24 cellular contexts compared by ENCODE assay signal in the genomic region with DNA sequence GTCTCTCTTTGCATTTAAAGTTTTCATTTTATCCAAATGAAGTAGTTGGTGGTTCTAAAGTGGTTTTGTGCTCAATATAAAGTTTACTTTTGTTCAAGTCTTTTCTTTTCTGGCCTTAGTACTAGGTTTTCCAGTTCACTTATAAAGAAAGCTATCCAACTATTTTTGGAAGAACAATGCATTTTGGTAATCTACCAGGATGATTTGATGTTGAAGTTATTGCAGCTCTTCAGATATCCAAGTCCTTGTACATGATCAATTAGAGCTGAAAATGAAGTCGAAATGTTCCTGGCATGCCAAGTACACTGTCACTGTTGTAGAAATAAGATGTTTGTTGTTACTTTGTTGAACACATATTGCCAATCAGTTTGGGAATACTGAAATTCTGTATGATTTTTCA.
"Had no signal": no experiment of that assay in that cellular context is flagged by ENCODE, and none has a peak within 500 bp of the region (broad histone marks: within the 10 kb centered on the region; RNA-seq: fewer than 3 reads in every experiment).

No MANE protein-coding gene starts in this region.

- H3K27ac ChIP-seq: neural progenitor cell, parathyroid adenoma, prostate gland, right lobe of liver, thoracic aorta had no signal

- H3K36me3 ChIP-seq: neural progenitor cell, prostate gland, right lobe of liver, thoracic aorta, transverse colon had no signal

- H3K4me2 ChIP-seq: neural progenitor cell had no signal

- H3K4me1 Mint-ChIP-seq: central memory CD8-positive, alpha-beta T cell; natural killer cell; stimulated activated naive B cell treated with anti-CD40 and anti-IgM and Interleukin-4, amounts not matched to agents 10 μg/mL and 1 μg/mL and 100 μg/mL, for 72 hours; stimulated activated naive CD8-positive, alpha-beta T cell treated with anti-CD3 and anti-CD28 coated beads, Interleukin-15, amount 100 ng/mL, for 72 hours had no signal

- H3K36me3 Mint-ChIP-seq: natural killer cell; stimulated activated naive B cell treated with anti-CD40 and anti-IgM and Interleukin-4, amounts not matched to agents 10 μg/mL and 1 μg/mL and 100 μg/mL, for 72 hours had no signal

- H3K4me1 ChIP-seq: neural progenitor cell, parathyroid adenoma, prostate gland, right lobe of liver had no signal

- ATAC-seq: esophagus mucosa; left lobe of liver; mucosa of descending colon; natural killer cell; right lobe of liver; stimulated activated naive B cell treated with anti-CD40 and anti-IgM and Interleukin-4, amounts not matched to agents 10 μg/mL and 1 μg/mL and 100 μg/mL, for 72 hours; stimulated activated naive CD8-positive, alpha-beta T cell treated with anti-CD3 and anti-CD28 coated beads, Interleukin-15, amount 100 ng/mL, for 72 hours had no signal

- DNase-seq: effector memory CD4-positive, alpha-beta T cell; foreskin melanocyte; head of caudate nucleus; hypothalamus; islet precursor cell; mammary epithelial cell; mucosa of descending colon; natural killer cell; nucleus accumbens; retina; right lobe of liver; stimulated activated CD4-positive, alpha-beta T cell treated with anti-CD3 and anti-CD28 coated beads, Interleukin-2, amount 100 ng/mL, for 24 hours; stimulated activated CD4-positive, alpha-beta T cell treated with anti-CD3 and anti-CD28 coated beads, Interleukin-4, amount 100 ng/mL, for 4 hours; stimulated activated naive B cell treated with anti-CD40 and anti-IgM and Interleukin-4, amounts not matched to agents 10 μg/mL and 1 μg/mL and 100 μg/mL, for 72 hours; stimulated activated naive CD8-positive, alpha-beta T cell treated with anti-CD3 and anti-CD28 coated beads, Interleukin-15, amount 100 ng/mL, for 72 hours; substantia nigra; transverse colon had no signal

- H3K9me3 ChIP-seq: mucosa of descending colon, prostate gland, right lobe of liver, thoracic aorta, transverse colon had no signal

- H3K9ac ChIP-seq: neural progenitor cell, parathyroid adenoma had no signal

- H3K4me3 Mint-ChIP-seq: central memory CD8-positive, alpha-beta T cell; natural killer cell; neural progenitor cell; stimulated activated naive B cell treated with anti-CD40 and anti-IgM and Interleukin-4, amounts not matched to agents 10 μg/mL and 1 μg/mL and 100 μg/mL, for 72 hours; stimulated activated naive CD8-positive, alpha-beta T cell treated with anti-CD3 and anti-CD28 coated beads, Interleukin-15, amount 100 ng/mL, for 72 hours had no signal

- H2AFZ ChIP-seq: neural progenitor cell, parathyroid adenoma had no signal

- H3K4me3 ChIP-seq: mucosa of descending colon, neural progenitor cell, prostate gland, right lobe of liver, thoracic aorta, transverse colon had no signal

- H3K79me2 ChIP-seq: parathyroid adenoma had no signal

- H3K27me3 ChIP-seq: neural progenitor cell, right lobe of liver, transverse colon had no signal

- H3K27ac Mint-ChIP-seq: natural killer cell; neural progenitor cell; stimulated activated naive B cell treated with anti-CD40 and anti-IgM and Interleukin-4, amounts not matched to agents 10 μg/mL and 1 μg/mL and 100 μg/mL, for 72 hours had no signal

- H3K9me3 Mint-ChIP-seq: central memory CD8-positive, alpha-beta T cell; natural killer cell; stimulated activated naive B cell treated with anti-CD40 and anti-IgM and Interleukin-4, amounts not matched to agents 10 μg/mL and 1 μg/mL and 100 μg/mL, for 72 hours; stimulated activated naive CD8-positive, alpha-beta T cell treated with anti-CD3 and anti-CD28 coated beads, Interleukin-15, amount 100 ng/mL, for 72 hours had no signal
